11 cellular contexts compared by ENCODE assay signal in genomic region chr3:125202197-125202596, GRCh38. TPM values are rescaled to one million over a fixed set of nuclear protein-coding genes. Genes with fewer than 3 reads are reported as not detected.
A peak's percentile ranks its signal among the peaks of the same experiment; 100 is the strongest.
DNase-seq lines count a peak whose midpoint lies in the region; ATAC-seq and TF ChIP-seq lines count a peak whose summit lies in the region.
"Had no signal": no experiment of that assay in that cellular context is flagged by ENCODE, and none has a peak within 500 bp of the region (broad histone marks: within the 10 kb centered on the region; RNA-seq: fewer than 3 reads in every experiment).

No MANE protein-coding gene starts in this region.

- TF ChIP-seq RAD21 in HCT116 (IDR thresholded peaks at IDR 0.05; ENCODE audit: low read depth), result peak; percentile 48; the same call in 1 of the 2 replicates

- 85% methylated on average over 4 of the region's 4 CpGs for WGBS in suprapubic skin

- H3K9me3 ChIP-seq in HCT116 (ENCODE audit: control insufficient read depth in 1 of 2, insufficient read depth in 1 of 2, low read depth in 1 of 2, low read length in 2 of 2) (no peaks in the 10 kb centered on the region), SK-N-MC (ENCODE audit: low read depth, low read length) (no peaks in the 10 kb centered on the region), suprapubic skin (no peaks in the 10 kb centered on the region)
- H3K9me3 ChIP-seq: upper lobe of left lung had no signal

- BruUV-seq in HCT116 (replicated peaks; lab: Mats Ljungman, UMichigan), result no TSS peak

- H3K4me1 ChIP-seq in HCT116 (ENCODE audit: control insufficient read depth in 1 of 2, insufficient read depth in 2 of 2, low read length in 2 of 2) (no peaks in the 10 kb centered on the region), suprapubic skin (no peaks in the 10 kb centered on the region)
- H3K4me1 ChIP-seq: upper lobe of left lung had no signal

- H3K4me3 ChIP-seq in HCT116 (replicated peaks in 1 of 2; ENCODE audit: low read depth in 1 of 2, low read length in 2 of 2) (no peak overlapping the region), SK-N-MC (no peak overlapping the region), suprapubic skin (no peak overlapping the region)
- H3K4me3 ChIP-seq: upper lobe of left lung had no signal

- no peak overlapping the region for H3K4me2 ChIP-seq in HCT116 (ENCODE audit: low read length)

- no peaks in the 10 kb centered on the region for H4K20me1 ChIP-seq in HCT116 (ENCODE audit: insufficient read depth)

- ATAC-seq in HCT116 (peak; percentile 68), HG02759 (IDR thresholded peaks at IDR 0.05; ENCODE audit: unreplicated experiment) (no peak)

- TF ChIP-seq EP300 in suprapubic skin (IDR thresholded peaks at IDR 0.05), result no peak

- H3K36me3 Mint-ChIP-seq in immature natural killer cell, result no peaks in the 10 kb centered on the region

- H2AFZ ChIP-seq in HCT116 (ENCODE audit: low read depth, low read length, poor library complexity, severe bottlenecking), result no peak overlapping the region

- POLR2A ChIA-PET in HCT116 (lab: Charles Lee), result no interaction called here

- no peaks in the 10 kb centered on the region for H3K4me1 Mint-ChIP-seq in immature natural killer cell

- no peak overlapping the region for H3K4me3 Mint-ChIP-seq in immature natural killer cell

- peak; percentile 14 to 43 (median 16); a peak in 4 of 6 replicates for TF ChIP-seq CTCF in HCT116 (IDR thresholded peaks at IDR 0.05 in 2 of 3, conservative IDR thresholded peaks at IDR 0.05 in 1 of 3; ENCODE audit: borderline replicate concordance in 1 of 3, insufficient read depth in 1 of 3, low read depth in 2 of 3, low read length in 2 of 3)
- TF ChIP-seq CTCF in suprapubic skin (IDR thresholded peaks at IDR 0.05), result no peak

- intact Hi-C loops in HCT116 (cut with micrococcal nuclease), result no loop called here

- H3K9ac ChIP-seq in HCT116 (ENCODE audit: low read length) (no peak overlapping the region), SK-N-MC (ENCODE audit: insufficient read length) (no peak overlapping the region)

- DNase-seq in ELF-1 (ENCODE audit: low read depth, low spot score), result peak; percentile 35
- DNase-seq in HCT116 (ENCODE audit: low read depth, low spot score), result no peak
- DNase-seq in SK-N-MC (ENCODE audit: low read depth, low spot score), result peak; percentile 37
- peak in 2 of 3 donors; percentile 28 to 40 for DNase-seq in immature natural killer cell
- DNase-seq in suprapubic skin (ENCODE audit: low spot score in 2 of 2), result no peak
- no peak for DNase-seq in middle frontal gyrus (ENCODE audit: extremely low spot score, low spot score)
- no peak for DNase-seq in GDM1 (lab: John Stamatoyannopoulos, UW)
- DNase-seq: RPMI8226, upper lobe of left lung had no signal

- no peaks in the 10 kb centered on the region for H3K9me3 Mint-ChIP-seq in immature natural killer cell

- CTCF ChIA-PET in HCT116 (lab: Charles Lee), result interaction anchor here (1.3 kb wide), 1 partner anchor 52 kb away, joined by 5 read pairs; no protein-coding TSS in a partner anchor

- H3K36me3 ChIP-seq in HCT116 (ENCODE audit: control insufficient read depth in 1 of 2, insufficient read depth in 2 of 2, low read length in 2 of 2), result no peaks in the 10 kb centered on the region
- no peaks in the 10 kb centered on the region for H3K36me3 ChIP-seq in SK-N-MC (ENCODE audit: insufficient read depth, low read length)
- no peaks in the 10 kb centered on the region for H3K36me3 ChIP-seq in suprapubic skin
- H3K36me3 ChIP-seq: upper lobe of left lung had no signal

- RAD21 ChIA-PET in HCT116 (lab: Charles Lee; ENCODE audit: low non-redundant PET in 1 of 2, low total read pairs in 2 of 2, uncharacterized antibody in 2 of 2, unreplicated experiment in 2 of 2), result no interaction called here

- H3K27ac ChIP-seq in HCT116 (ENCODE audit: low read depth, low read length), result no peak overlapping the region
- no peak overlapping the region for H3K27ac ChIP-seq in SK-N-MC
- H3K27ac ChIP-seq in suprapubic skin, result no peak overlapping the region
- H3K27ac ChIP-seq: epithelial cell of prostate, upper lobe of left lung had no signal

- no peak overlapping the region for H3K27ac Mint-ChIP-seq in immature natural killer cell

- TF ChIP-seq POLR2A in HCT116 (IDR thresholded peaks at IDR 0.05; ENCODE audit: borderline replicate concordance, extremely low read depth, insufficient read depth, insufficient read length) (no peak), suprapubic skin (IDR thresholded peaks at IDR 0.05) (no peak)

- H3K79me2 ChIP-seq in HCT116 (ENCODE audit: insufficient read depth, low read length), result peaks cover 23% of the 10 kb centered on the region

- H3K9me2 ChIP-seq in HCT116 (ENCODE audit: insufficient read depth), result no peaks in the 10 kb centered on the region

- H3K27me3 ChIP-seq in HCT116 (ENCODE audit: insufficient read depth, low read length) (no peaks in the 10 kb centered on the region), suprapubic skin (no peaks in the 10 kb centered on the region)
- H3K27me3 ChIP-seq: upper lobe of left lung had no signal

- peaks cover 0 to 3% (median 0%) of the 10 kb centered on the region in 3 donors for H3K27me3 Mint-ChIP-seq in immature natural killer cell (ENCODE audit: low read depth in 3 of 3)

TF ChIP-seq in HCT116, 20 proteins besides CTCF, POLR2A, EP300 and RAD21:
- TF ChIP-seq ATF3 (IDR thresholded peaks at IDR 0.05) (no peak), ZFX (IDR thresholded peaks at IDR 0.05) (no peak), FOSL1 (IDR thresholded peaks at IDR 0.05; ENCODE audit: low read depth) (no peak), CEBPB (IDR thresholded peaks at IDR 0.05; ENCODE audit: low read depth) (no peak), ELF1 (IDR thresholded peaks at IDR 0.05; ENCODE audit: borderline replicate concordance, low read depth) (no peak), MAX (IDR thresholded peaks at IDR 0.05) (no peak), ZBTB33 (IDR thresholded peaks at IDR 0.05; ENCODE audit: extremely low read depth, insufficient replicate concordance, low read length) (no peak), SP1 (IDR thresholded peaks at IDR 0.05; ENCODE audit: low read depth) (no peak), POLR2AphosphoS5 (IDR thresholded peaks at IDR 0.05; ENCODE audit: low read depth, low read length) (no peak), TCF7L2 (IDR thresholded peaks at IDR 0.05; ENCODE audit: borderline replicate concordance, extremely low read depth, insufficient read depth, insufficient read length) (no peak), YY1 (IDR thresholded peaks at IDR 0.05; ENCODE audit: extremely low read depth, insufficient replicate concordance, low read depth, low read length) (no peak), SRF (IDR thresholded peaks at IDR 0.05; ENCODE audit: low read depth) (no peak), SIN3A (IDR thresholded peaks at IDR 0.05; ENCODE audit: low read depth) (no peak)

RNA-seq across cellular contexts. Expression of gene SLC12A8, which starts 10.4 kb away (rescaled TPM):
- total RNA-seq in HCT116 (2021; ENCODE audit: unreplicated experiment), result 19.9 TPM
- polyA plus RNA-seq in HCT116 (2012), result 9.4 and 13.0 TPM in 2 replicates
- polyA plus RNA-seq in immature natural killer cell, result 1 to 10 TPM in 1 of 3 donors, under 1 TPM in 1, not detected in 1; 0.43 to 2.8 TPM
- 1 to 10 TPM; 2.5 to 5.8 (median 4.4) TPM for total RNA-seq in suprapubic skin

Comparison
In these comparisons a context has a peak if more than half of its experiments do, and no peak if none do; other contexts are left out.
1. DNase-seq: peak in ELF-1 (single experiment), SK-N-MC (single experiment) and immature natural killer cell (2 of 3); none in HCT116 (single experiment), suprapubic skin (0 of 2), middle frontal gyrus (single experiment) and GDM1 (single experiment).
2. CTCF ChIP-seq: peak in HCT116 (3 of 3); none in suprapubic skin (0 of 2).